Comparison of ENCODE assay signal across 24 cellular contexts in the genomic region with DNA sequence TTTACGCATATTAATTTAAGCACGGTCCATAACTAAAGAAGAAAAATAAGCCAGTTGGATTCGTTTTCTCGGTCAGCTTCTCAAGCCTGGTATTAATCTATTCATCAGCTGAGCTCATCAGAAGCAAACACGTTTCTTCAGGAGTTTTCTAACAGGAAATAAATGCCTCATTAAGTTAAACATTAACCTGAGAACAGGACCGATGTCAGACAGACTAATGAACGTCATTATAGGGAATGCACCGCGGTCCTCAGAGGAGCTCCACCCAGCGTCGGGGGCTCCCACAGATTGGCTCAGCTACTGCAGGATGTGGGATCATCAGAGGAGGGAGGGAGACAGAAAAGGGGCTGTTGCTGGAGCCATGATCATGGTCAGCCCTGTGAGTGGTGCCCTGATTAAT.
DNase-seq lines count a peak whose midpoint lies in the region; ATAC-seq and TF ChIP-seq lines count a peak whose summit lies in the region.
"Had no signal": no experiment of that assay in that cellular context is flagged by ENCODE, and none has a peak within 500 bp of the region (broad histone marks: within the 10 kb centered on the region; RNA-seq: fewer than 3 reads in every experiment).

No MANE protein-coding gene starts in this region.

- CTCF ChIA-PET in RWPE1 (lab: Yijun Ruan, JAX), result no interaction called here

- DNase-seq in NCI-H1436 (lab: John Stamatoyannopoulos, UW), result peak; percentile 36
- peak; percentile 75 for DNase-seq in SW480 (ENCODE audit: low spot score)
- DNase-seq in islet precursor cell, result peak; percentile 38
- peak; percentile 94 for DNase-seq in renal cortical epithelial cell (ENCODE audit: low read depth)
- no peak for DNase-seq in NCI-H2029 (lab: John Stamatoyannopoulos, UW)
- no peak for DNase-seq in RWPE1 (ENCODE audit: low spot score)
- DNase-seq: activated CD4-positive, alpha-beta memory T cell treated with anti-CD3 and anti-CD28 coated beads, Interleukin-2, amount 10 ng/mL, durations not matched to agents 7 days and 5 days; amniotic stem cell; brain microvascular endothelial cell; C1 segment of cervical spinal cord; DMS79 treated with DMSO at 0.1 percent for 48 hours; GDM1; GM23248; hypothalamus; immature natural killer cell; NCI-H1092 treated with DMSO at 0.1 percent for 48 hours; NCI-H187 treated with DMSO at 0.1 percent for 48 hours; NCI-H524 treated with DMSO at 0.1 percent for 48 hours; SHP77; substantia nigra; trophoblast cell had no signal

- POLR2A ChIA-PET in RWPE1 (lab: Yijun Ruan, JAX; ENCODE audit: low non-redundant PET), result no interaction called here

- TF ChIP-seq CTCF in RWPE1 (conservative IDR thresholded peaks at IDR 0.05; ENCODE audit: low read depth), result no peak

- no peak for ATAC-seq in GM18867 (IDR thresholded peaks at IDR 0.05; ENCODE audit: unreplicated experiment)
- ATAC-seq: activated T-helper 17 cell treated with anti-CD3 and anti-CD28 coated beads, Interleukin-2, amount 50 U/mL, for 72 hours; stimulated activated memory B cell treated with anti-CD40 and anti-IgM and Interleukin-4, amounts not matched to agents 10 μg/mL and 1 μg/mL and 100 μg/mL, for 72 hours had no signal

- H3K27ac ChIP-seq in RWPE1, result no peak overlapping the region
- H3K27ac ChIP-seq: brain microvascular endothelial cell, GM23248 had no signal

Comparison
In these comparisons a context has a peak if more than half of its experiments do, and no peak if none do; other contexts are left out.
1. DNase-seq: peak in NCI-H1436 (single experiment), SW480 (single experiment), islet precursor cell (single experiment) and renal cortical epithelial cell (single experiment); none in NCI-H2029 (single experiment) and RWPE1 (single experiment).